In genomic region chr11:118535261-118535660, GRCh38 we compare ENCODE assay signal across 18 cellular contexts. TPM values are rescaled to one million over a fixed set of nuclear protein-coding genes. Genes with fewer than 3 reads are reported as not detected.
A peak's percentile ranks its signal among the peaks of the same experiment; 100 is the strongest.
DNase-seq lines count a peak whose midpoint lies in the region; ATAC-seq, FAIRE-seq and TF ChIP-seq lines count a peak whose summit lies in the region.
"Had no signal": no experiment of that assay in that cellular context is flagged by ENCODE, and none has a peak within 500 bp of the region (broad histone marks: within the 10 kb centered on the region; RNA-seq: fewer than 3 reads in every experiment).

No MANE protein-coding gene starts in this region.

- no peak overlapping the region for H3K4me3 ChIP-seq in Caco-2 (ENCODE audit: low read depth, low read length)
- H3K4me3 ChIP-seq in astrocyte (ENCODE audit: insufficient read depth, low read depth, low read length) = no peak overlapping the region
- H3K4me3 ChIP-seq in PC-3 (ENCODE audit: low read length) = no peak overlapping the region
- H3K4me3 ChIP-seq: BLaER1 treated with 17β-estradiol and CSF1 and Interleukin-3, amounts not matched to agents 10 nM and 100 nM; GM12878 had no signal

- intact Hi-C loops in Caco-2 (cut with micrococcal nuclease; ENCODE audit: unreplicated experiment) = loop anchor here (2.0 kb wide), 1 partner anchor 18 kb away; no protein-coding TSS in a partner anchor
- intact Hi-C loops in PC-3 (cut with micrococcal nuclease) = no loop called here

- H4K20me1 ChIP-seq in astrocyte (ENCODE audit: insufficient read depth, low read length) (no peaks in the 10 kb centered on the region), PC-3 (ENCODE audit: low read length) (no peaks in the 10 kb centered on the region)
- H4K20me1 ChIP-seq: BLaER1 treated with 17β-estradiol and CSF1 and Interleukin-3, amounts not matched to agents 10 nM and 100 nM had no signal

- H2AFZ ChIP-seq in astrocyte (ENCODE audit: low read depth, low read length) (no peak overlapping the region), PC-3 (ENCODE audit: low read length) (no peak overlapping the region)

- TF ChIP-seq CTCF in Caco-2 (IDR thresholded peaks at IDR 0.05; ENCODE audit: insufficient read depth in 1 of 2, low read depth in 1 of 2, low read length in 1 of 2, severe bottlenecking in 1 of 2, unreplicated experiment in 1 of 2) = no peak
- TF ChIP-seq CTCF in astrocyte (IDR thresholded peaks at IDR 0.05; ENCODE audit: insufficient read depth, low read depth, low read length) = no peak
- TF ChIP-seq CTCF in nephron (IDR thresholded peaks at IDR 0.05; ENCODE audit: unreplicated experiment in 3 of 3) = no peak
- TF ChIP-seq CTCF in mesothelial cell of epicardium (IDR thresholded peaks at IDR 0.05; ENCODE audit: unreplicated experiment) = no peak
- TF ChIP-seq CTCF in PC-3 (conservative IDR thresholded peaks at IDR 0.05; ENCODE audit: low read depth, low read length) = no peak

- BruUV-seq in Caco-2 (replicated peaks; lab: Mats Ljungman, UMichigan) (no TSS peak), PC-3 (replicated peaks; lab: Mats Ljungman, UMichigan) (no TSS peak)

- no peak for FAIRE-seq in astrocyte (lab: Jason Lieb, UNC)
- FAIRE-seq: GM12878, H1, HTR-8/SVneo had no signal

- H3K36me3 ChIP-seq in Caco-2 (ENCODE audit: control insufficient read depth, insufficient read depth, low read length) (peaks cover 4% of the 10 kb centered on the region), astrocyte (ENCODE audit: insufficient read depth, low read length) (no peaks in the 10 kb centered on the region), PC-3 (ENCODE audit: low read depth, low read length) (no peaks in the 10 kb centered on the region)

- no peaks in the 10 kb centered on the region for H3F3A ChIP-seq in PC-3 (ENCODE audit: low read length, unreplicated experiment)

- H3K27ac ChIP-seq in astrocyte (ENCODE audit: low read depth, low read length) = no peak overlapping the region
- no peak overlapping the region for H3K27ac ChIP-seq in PC-3 (ENCODE audit: low read length)
- H3K27ac ChIP-seq: BLaER1 treated with 17β-estradiol and CSF1 and Interleukin-3, amounts not matched to agents 10 nM and 100 nM had no signal

- H3K4me3 Mint-ChIP-seq in Caco-2 (ENCODE audit: unreplicated experiment) (no peak overlapping the region), astrocyte (ENCODE audit: unreplicated experiment) (peak overlapping the region; percentile 75), nephron (peak overlapping the region in 2 of 3 experiments; percentile 13 to 54), mesothelial cell of epicardium (no peak overlapping the region)
- no peak overlapping the region for H3K4me3 Mint-ChIP-seq in stimulated activated effector memory CD8-positive, alpha-beta T cell treated with anti-CD3 and anti-CD28 coated beads, Interleukin-12 subunit alpha, Interleukin-12 subunit beta, amount 100 ng/mL, for 72 hours
- H3K4me3 Mint-ChIP-seq: B cell, H9 had no signal

- H3K27ac Mint-ChIP-seq in Caco-2 (ENCODE audit: unreplicated experiment) (peak overlapping the region; percentile 2), astrocyte (ENCODE audit: unreplicated experiment) (peak overlapping the region; percentile 27), nephron (no peak overlapping the region), mesothelial cell of epicardium (no peak overlapping the region)
- peak overlapping the region; percentile 43 for H3K27ac Mint-ChIP-seq in stimulated activated effector memory CD8-positive, alpha-beta T cell treated with anti-CD3 and anti-CD28 coated beads, Interleukin-12 subunit alpha, Interleukin-12 subunit beta, amount 100 ng/mL, for 72 hours
- H3K27ac Mint-ChIP-seq: B cell, H9 had no signal

- H3K9ac ChIP-seq in astrocyte (ENCODE audit: low read length) (no peak overlapping the region), PC-3 (ENCODE audit: low read length) (no peak overlapping the region)
- H3K9ac ChIP-seq: BLaER1 treated with 17β-estradiol and CSF1 and Interleukin-3, amounts not matched to agents 10 nM and 100 nM had no signal

- no peaks in the 10 kb centered on the region for H3K9me3 Mint-ChIP-seq in Caco-2 (ENCODE audit: unreplicated experiment)
- H3K9me3 Mint-ChIP-seq in astrocyte (ENCODE audit: unreplicated experiment) = no peaks in the 10 kb centered on the region
- H3K9me3 Mint-ChIP-seq in nephron = no peaks in the 10 kb centered on the region
- no peaks in the 10 kb centered on the region for H3K9me3 Mint-ChIP-seq in stimulated activated effector memory CD8-positive, alpha-beta T cell treated with anti-CD3 and anti-CD28 coated beads, Interleukin-12 subunit alpha, Interleukin-12 subunit beta, amount 100 ng/mL, for 72 hours
- H3K9me3 Mint-ChIP-seq in mesothelial cell of epicardium = no peaks in the 10 kb centered on the region
- H3K9me3 Mint-ChIP-seq: H9, IgD-negative memory B cell had no signal

- DNase-seq in Caco-2 (no peak), astrocyte (ENCODE audit: low read depth) (no peak), mesothelial cell of epicardium (ENCODE audit: low spot score in 2 of 2, unreplicated experiment in 2 of 2) (no peak), PC-3 (no peak), NCI-H748 (lab: John Stamatoyannopoulos, UW; ENCODE audit: unreplicated experiment) (no peak)
- no peak for DNase-seq in stimulated activated effector memory CD8-positive, alpha-beta T cell treated with anti-CD3 and anti-CD28 coated beads, Interleukin-12 subunit alpha, Interleukin-12 subunit beta, amount 100 ng/mL, for 72 hours (ENCODE audit: low spot score in 2 of 2)
- DNase-seq: DMS53, DND-41, EL, H9 had no signal

- CTCF ChIA-PET in Caco-2 (lab: Charles Lee) = no interaction called here
- CTCF ChIA-PET in PC-3 (lab: Charles Lee) = no interaction called here

- no peaks in the 10 kb centered on the region for H3K9me2 ChIP-seq in PC-3 (replicated peaks; ENCODE audit: low read length)

- H3K9me3 ChIP-seq in Caco-2 (no peaks in the 10 kb centered on the region), astrocyte (ENCODE audit: insufficient read depth, low read depth, low read length) (no peaks in the 10 kb centered on the region), PC-3 (ENCODE audit: low read length) (no peaks in the 10 kb centered on the region)
- H3K9me3 ChIP-seq: BLaER1 treated with 17β-estradiol and CSF1 and Interleukin-3, amounts not matched to agents 10 nM and 100 nM had no signal

- H3K27me3 ChIP-seq in Caco-2 (replicated peaks; ENCODE audit: control insufficient read depth, insufficient read depth, low read length) = no peaks in the 10 kb centered on the region
- H3K27me3 ChIP-seq in astrocyte (ENCODE audit: insufficient read depth, low read length) = no peaks in the 10 kb centered on the region
- H3K27me3 ChIP-seq in PC-3 (ENCODE audit: low read length) = no peaks in the 10 kb centered on the region

- H3K27me3 Mint-ChIP-seq in Caco-2 (ENCODE audit: insufficient read depth, unreplicated experiment) (no peaks in the 10 kb centered on the region), astrocyte (ENCODE audit: low read depth, unreplicated experiment) (no peaks in the 10 kb centered on the region), nephron (ENCODE audit: low read depth) (peaks cover 4% of the 10 kb centered on the region), mesothelial cell of epicardium (ENCODE audit: low read depth) (no peaks in the 10 kb centered on the region)
- H3K27me3 Mint-ChIP-seq: B cell, IgD-negative memory B cell had no signal

- H3K36me3 Mint-ChIP-seq in Caco-2 (ENCODE audit: insufficient read depth, unreplicated experiment) (peaks cover 19% of the 10 kb centered on the region), astrocyte (ENCODE audit: low read depth, unreplicated experiment) (peaks cover 17% of the 10 kb centered on the region), nephron (ENCODE audit: low read depth) (peaks cover 30% of the 10 kb centered on the region), mesothelial cell of epicardium (peaks cover 16% of the 10 kb centered on the region)
- peaks cover 7% of the 10 kb centered on the region for H3K36me3 Mint-ChIP-seq in stimulated activated effector memory CD8-positive, alpha-beta T cell treated with anti-CD3 and anti-CD28 coated beads, Interleukin-12 subunit alpha, Interleukin-12 subunit beta, amount 100 ng/mL, for 72 hours

- POLR2A ChIA-PET in Caco-2 (lab: Charles Lee) (no interaction called here), PC-3 (lab: Charles Lee; ENCODE audit: unreplicated experiment) (no interaction called here)

- H3K4me2 ChIP-seq in astrocyte (ENCODE audit: low read length) (no peak overlapping the region), PC-3 (ENCODE audit: low read length) (no peak overlapping the region)
- H3K4me2 ChIP-seq: BLaER1 treated with 17β-estradiol and CSF1 and Interleukin-3, amounts not matched to agents 10 nM and 100 nM had no signal

- H3K4me1 Mint-ChIP-seq in Caco-2 (ENCODE audit: low read depth, unreplicated experiment) = peaks cover 33% of the 10 kb centered on the region
- peaks cover 2% of the 10 kb centered on the region for H3K4me1 Mint-ChIP-seq in astrocyte (ENCODE audit: low read depth, unreplicated experiment)
- H3K4me1 Mint-ChIP-seq in nephron = peaks cover 9% of the 10 kb centered on the region
- H3K4me1 Mint-ChIP-seq in stimulated activated effector memory CD8-positive, alpha-beta T cell treated with anti-CD3 and anti-CD28 coated beads, Interleukin-12 subunit alpha, Interleukin-12 subunit beta, amount 100 ng/mL, for 72 hours = peaks cover 12% of the 10 kb centered on the region
- peaks cover 11% of the 10 kb centered on the region for H3K4me1 Mint-ChIP-seq in mesothelial cell of epicardium

- no peaks in the 10 kb centered on the region for H3K79me2 ChIP-seq in astrocyte (ENCODE audit: insufficient read depth, low read length)
- H3K79me2 ChIP-seq in PC-3 (ENCODE audit: low read length) = peaks cover 14% of the 10 kb centered on the region; the same call in 1 of the 2 replicates

- peaks cover 26% of the 10 kb centered on the region for H3K4me1 ChIP-seq in Caco-2
- H3K4me1 ChIP-seq in astrocyte (ENCODE audit: insufficient read depth, low read length) = peaks cover 10% of the 10 kb centered on the region
- H3K4me1 ChIP-seq in PC-3 (ENCODE audit: insufficient read depth, low read length) = peaks cover 7% of the 10 kb centered on the region

- no peak for ATAC-seq in stimulated activated effector memory CD8-positive, alpha-beta T cell treated with anti-CD3 and anti-CD28 coated beads, Interleukin-12 subunit alpha, Interleukin-12 subunit beta, amount 100 ng/mL, for 72 hours
- no peak for ATAC-seq in PC-3
- ATAC-seq: GM12878 had no signal

RNA-seq across cellular contexts. Expression of gene TMEM25, which starts 4.3 kb away (rescaled TPM):
- total RNA-seq in Caco-2 (2022) (53.8 and 63.1 TPM in 2 replicates), astrocyte (18.2 and 19.0 TPM in 2 replicates), mesothelial cell of epicardium (46.1 to 48.0 TPM (median 46.7 TPM) in 3 replicates), PC-3 (2014; rRNA removed) (49.8 and 50.4 TPM in 2 replicates)

RNA-seq across cellular contexts. Expression of gene TTC36, which starts 8.0 kb away (rescaled TPM):
- total RNA-seq in Caco-2 (2022) (1.2 and 3.3 TPM in 2 replicates), astrocyte (0.43 and 0.84 TPM in 2 replicates), mesothelial cell of epicardium (1.1 TPM in 3 replicates), PC-3 (2014; rRNA removed) (2.7 and 6.2 TPM in 2 replicates)
- total RNA-seq: A172, GM12878, H1 had no signal

RNA-seq across cellular contexts. Expression of gene IFT46, which starts 30.5 kb away (rescaled TPM):
- 26.8 and 30.6 TPM in 2 replicates for total RNA-seq in Caco-2 (2022)
- total RNA-seq in astrocyte = 14.0 and 16.5 TPM in 2 replicates
- total RNA-seq in mesothelial cell of epicardium = 22.3 to 24.1 TPM (median 23.7 TPM) in 3 replicates
- total RNA-seq in PC-3 (2014; rRNA removed) = 32.9 and 35.2 TPM in 2 replicates

RNA-seq across cellular contexts. Expression of gene ARCN1, which starts 36.9 kb away (rescaled TPM):
- total RNA-seq in Caco-2 (2022) (313 and 330 TPM in 2 replicates), astrocyte (255 and 289 TPM in 2 replicates), mesothelial cell of epicardium (139 to 144 TPM (median 140 TPM) in 3 replicates), PC-3 (2014; rRNA removed) (122 and 132 TPM in 2 replicates)

Comparison
In these comparisons a context has a peak if more than half of its experiments do, and no peak if none do; other contexts are left out.
1. H3K27ac Mint-ChIP-seq: peak in Caco-2 (single experiment), astrocyte (single experiment) and stimulated activated effector memory CD8-positive, alpha-beta T cell treated with anti-CD3 and anti-CD28 coated beads, Interleukin-12 subunit alpha, Interleukin-12 subunit beta, amount 100 ng/mL, for 72 hours (single experiment); none in nephron (0 of 3) and mesothelial cell of epicardium (single experiment).
2. H3K4me3 Mint-ChIP-seq: peak in astrocyte (single experiment) and nephron (2 of 3); none in Caco-2 (single experiment), stimulated activated effector memory CD8-positive, alpha-beta T cell treated with anti-CD3 and anti-CD28 coated beads, Interleukin-12 subunit alpha, Interleukin-12 subunit beta, amount 100 ng/mL, for 72 hours (single experiment) and mesothelial cell of epicardium (single experiment).